Comparison of ENCODE assay signal across 8 cellular contexts in genomic region chr3:129428382-129429079, GRCh38. TPM values are rescaled to one million over a fixed set of nuclear protein-coding genes. Genes with fewer than 3 reads are reported as not detected.
A peak's percentile ranks its signal among the peaks of the same experiment; 100 is the strongest.
DNase-seq lines count a peak whose midpoint lies in the region; ATAC-seq, FAIRE-seq and TF ChIP-seq lines count a peak whose summit lies in the region.

Gene EFCAB12, minus strand, starts transcription at chr3:129428636. Its CDS starts 148 bp downstream, at chr3:129428488.

- no peak for TF ChIP-seq POLR2A in H54 (IDR thresholded peaks at IDR 0.05; ENCODE audit: low read depth, low read length)

- H3K4me3 Mint-ChIP-seq in astrocyte (ENCODE audit: unreplicated experiment) = peak within 1 kb of the TSS; percentile 89

- H3K4me1 Mint-ChIP-seq in astrocyte (ENCODE audit: low read depth, unreplicated experiment) = peaks cover 15% of the 10 kb centered on the region

- peak within 1 kb of the TSS; percentile 30 for H3K27ac Mint-ChIP-seq in astrocyte (ENCODE audit: unreplicated experiment)

- H3K27me3 Mint-ChIP-seq in astrocyte (ENCODE audit: low read depth, unreplicated experiment) = peaks cover 2% of the 10 kb centered on the region

- H3K79me2 ChIP-seq in astrocyte (ENCODE audit: insufficient read depth, low read length) = no peaks in the 10 kb centered on the region

- H3K27me3 ChIP-seq in astrocyte (ENCODE audit: insufficient read depth, low read length) (peaks cover 6% of the 10 kb centered on the region), right cardiac atrium (ENCODE audit: control insufficient read depth, insufficient read depth) (no peaks in the 10 kb centered on the region), psoas muscle (ENCODE audit: insufficient read depth in 3 of 3, low read length in 2 of 3) (no peaks in the 10 kb centered on the region), upper lobe of right lung (no peaks in the 10 kb centered on the region)

- TF ChIP-seq CTCF in astrocyte (IDR thresholded peaks at IDR 0.05; ENCODE audit: insufficient read depth, low read depth, low read length) (no peak), psoas muscle (IDR thresholded peaks at IDR 0.05) (no peak), upper lobe of right lung (IDR thresholded peaks at IDR 0.05) (no peak)

- H4K20me1 ChIP-seq in astrocyte (ENCODE audit: insufficient read depth, low read length) = no peaks in the 10 kb centered on the region

- H3K4me1 ChIP-seq in astrocyte (ENCODE audit: insufficient read depth, low read length) (peaks cover 14% of the 10 kb centered on the region), right cardiac atrium (ENCODE audit: control insufficient read depth, insufficient read depth, low read length) (peaks cover 2% of the 10 kb centered on the region), psoas muscle (peaks cover 6% of the 10 kb centered on the region), upper lobe of right lung (peaks cover 15% of the 10 kb centered on the region)

- H3K9me3 Mint-ChIP-seq in astrocyte (ENCODE audit: unreplicated experiment) = no peaks in the 10 kb centered on the region

- DNase-seq in EH (ENCODE audit: low read depth) (peak; percentile 92), H54 (ENCODE audit: insufficient read length, low spot score) (peak; percentile 88), NCI-H1092 treated with DMSO at 0.1 percent for 48 hours (lab: John Stamatoyannopoulos, UW) (peak; percentile 94), T-helper 9 cell (peak; percentile 88), astrocyte (ENCODE audit: low read depth) (peak; percentile 79), right cardiac atrium (peak; percentile 97 to 99 (median 99)), psoas muscle (peak; percentile 95 to 97), upper lobe of right lung (peak; percentile 98)

- H3K27ac ChIP-seq in astrocyte (ENCODE audit: low read depth, low read length) (peak within 1 kb of the TSS; percentile 58), right cardiac atrium (ENCODE audit: low read length) (no peak within 1 kb of the TSS), psoas muscle (peak within 1 kb of the TSS; percentile 11), upper lobe of right lung (peak within 1 kb of the TSS; percentile 58)

- H3K4me3 ChIP-seq in astrocyte (ENCODE audit: insufficient read depth, low read depth, low read length) (peak within 1 kb of the TSS; percentile 76), right cardiac atrium (ENCODE audit: low read length) (peak within 1 kb of the TSS; percentile 27), psoas muscle (peak within 1 kb of the TSS; percentile 73), upper lobe of right lung (peak within 1 kb of the TSS; percentile 56)

- H3K9me3 ChIP-seq in astrocyte (ENCODE audit: insufficient read depth, low read depth, low read length) (no peaks in the 10 kb centered on the region), right cardiac atrium (ENCODE audit: control insufficient read depth, low read length) (no peaks in the 10 kb centered on the region), psoas muscle (no peaks in the 10 kb centered on the region), upper lobe of right lung (no peaks in the 10 kb centered on the region)

- peak within 1 kb of the TSS; percentile 96 for H2AFZ ChIP-seq in astrocyte (ENCODE audit: low read depth, low read length)

- H3K9ac ChIP-seq in astrocyte (ENCODE audit: low read length) = peak within 1 kb of the TSS; percentile 74

- ATAC-seq in right cardiac atrium = peak; percentile 97 to 98
- ATAC-seq in psoas muscle = peak; percentile 98 to 100 (median 99)
- ATAC-seq in upper lobe of right lung = peak; percentile 97

- no peak for FAIRE-seq in H54 (lab: Jason Lieb, UNC)
- peak; percentile 13 for FAIRE-seq in astrocyte (lab: Jason Lieb, UNC)

- H3K36me3 ChIP-seq in astrocyte (ENCODE audit: insufficient read depth, low read length) = peaks cover 17% of the 10 kb centered on the region
- peaks cover under 1 to 39% of the 10 kb centered on the region in 2 donors for H3K36me3 ChIP-seq in psoas muscle (ENCODE audit: insufficient read depth in 1 of 2, low read depth in 1 of 2)
- peaks cover 37% of the 10 kb centered on the region for H3K36me3 ChIP-seq in upper lobe of right lung

- H3K4me2 ChIP-seq in astrocyte (ENCODE audit: low read length) = peak within 1 kb of the TSS; percentile 100

- peaks cover 4% of the 10 kb centered on the region for H3K36me3 Mint-ChIP-seq in astrocyte (ENCODE audit: low read depth, unreplicated experiment)

- intact Hi-C loops in right cardiac atrium (cut with DNase I) = no loop called here
- intact Hi-C loops in psoas muscle (cut with DNase I) = no loop called here
- intact Hi-C loops in upper lobe of right lung (cut with DNase I) = no loop called here

- WGBS in right cardiac atrium = 3% methylated on average over 42 of the region's 42 CpGs
- 1% methylated on average over 42 of the region's 42 CpGs for WGBS in psoas muscle, 3 donors

RNA-seq across cellular contexts. Expression of gene EFCAB12, which starts in this region (rescaled TPM):
- total RNA-seq in astrocyte (0.14 and 0.26 TPM in 2 replicates), right cardiac atrium (under 1 TPM; 0.34 to 0.72 (median 0.42) TPM), psoas muscle (not detected), upper lobe of right lung (0.55 TPM)
- polyA plus RNA-seq in right cardiac atrium (0.29 TPM), psoas muscle (under 1 TPM in 2 of 3 donors, not detected in 1; 0.04 to 0.30 TPM)

Comparison
In these comparisons a context has a peak if more than half of its experiments do, and no peak if none do; other contexts are left out.
1. Peak in DNase-seq, H3K4me3 ChIP-seq, H3K27ac ChIP-seq, H3K9ac ChIP-seq and H3K4me2 ChIP-seq in astrocyte; RNA of the gene not detected or under 1 TPM.
2. Peak in DNase-seq, ATAC-seq and H3K4me3 ChIP-seq in right cardiac atrium; RNA of the gene not detected or under 1 TPM.
3. Peak in DNase-seq, ATAC-seq, H3K4me3 ChIP-seq and H3K27ac ChIP-seq in psoas muscle; RNA of the gene not detected or under 1 TPM.
4. Peak in DNase-seq, ATAC-seq, H3K4me3 ChIP-seq and H3K27ac ChIP-seq in upper lobe of right lung; RNA of the gene not detected or under 1 TPM.